Comparison of ENCODE assay signal across 22 cellular contexts in genomic region chr6:165480916-165481315, GRCh38.
"Had no signal": no experiment of that assay in that cellular context is flagged by ENCODE, and none has a peak within 500 bp of the region (broad histone marks: within the 10 kb centered on the region; RNA-seq: fewer than 3 reads in every experiment).

No MANE protein-coding gene starts in this region.

- ATAC-seq: HepG2, Panc1, SK-N-SH treated with all-trans-retinoic acid at 6 μM for 48 hours had no signal

- H3K4me3 ChIP-seq: SJCRH30 had no signal

- DNase-seq: IMR-90, Karpas-422, KG1, MM.1S, NCI-H1092 treated with DMSO at 0.1 percent for 48 hours, NCI-H1436, NCI-H187, NCI-H2029, NCI-H2081 treated with DMSO at 0.1 percent for 48 hours, NCI-H2171, NCI-H226, NCI-H446, NCI-H510A, NCI-H524 treated with DMSO at 0.1 percent for 48 hours, NCI-H69, NCI-H774, SHP77 treated with DMSO at 0.1 percent for 48 hours, SJCRH30 had no signal

- H3K27ac ChIP-seq: RWPE1, SJCRH30 had no signal
